24 cellular contexts compared by ENCODE assay signal in the genomic region with DNA sequence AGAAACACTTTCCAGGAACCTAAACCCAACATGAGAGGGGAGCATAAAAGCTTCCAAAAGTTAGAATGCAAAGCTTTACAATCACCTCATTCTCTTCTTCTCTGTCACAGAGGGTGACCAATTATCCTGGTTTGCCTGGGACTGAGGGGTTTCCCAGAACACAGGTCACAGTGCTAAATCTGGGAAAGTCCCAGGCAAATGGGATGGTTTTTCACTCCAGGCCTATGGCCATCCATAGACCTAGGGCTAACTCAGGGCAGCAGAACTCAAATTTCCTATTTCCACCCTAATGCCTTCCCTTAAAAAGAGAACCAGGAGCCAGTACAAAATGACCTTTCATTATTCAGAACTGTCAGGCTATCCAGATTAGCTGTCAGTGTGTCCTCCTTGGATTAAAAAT.
"Had no signal": no experiment of that assay in that cellular context is flagged by ENCODE, and none has a peak within 500 bp of the region (broad histone marks: within the 10 kb centered on the region; RNA-seq: fewer than 3 reads in every experiment).

No MANE protein-coding gene starts in this region.

- H2AFZ ChIP-seq: neural progenitor cell had no signal

- H3K9me3 ChIP-seq: lower lobe of right lung, right lobe of liver, vagina had no signal

- DNase-seq: activated B cell treated with CpG ODN at 0.5 μM for 24 hours; activated CD4-positive, alpha-beta memory T cell treated with anti-CD3 and anti-CD28 coated beads for 36 hours; activated CD4-positive, alpha-beta T cell treated with anti-CD3 and anti-CD28 coated beads for 4 hours; activated gamma-delta T cell treated with Interleukin-2 at 50 U/mL for 16 hours; activated T-cell treated with anti-CD3 and anti-CD28 coated beads for 4 hours; caudate nucleus; dorsolateral prefrontal cortex; endodermal cell; foreskin keratinocyte; glutamatergic neuron; hippocampal formation; islet precursor cell; left colon; lower lobe of right lung; right lobe of liver; stimulated activated CD4-positive, alpha-beta T cell treated with anti-CD3 and anti-CD28 coated beads, Interleukin-4, amount 100 ng/mL, for 24 hours; T-cell; T-helper 9 cell had no signal

- H3K36me3 ChIP-seq: lower lobe of right lung, neural progenitor cell, right lobe of liver, vagina had no signal

- H3K4me2 ChIP-seq: neural progenitor cell had no signal

- H3K9me3 Mint-ChIP-seq: activated B cell treated with CpG ODN at 0.5 μM for 24 hours; activated CD4-positive, alpha-beta memory T cell treated with anti-CD3 and anti-CD28 coated beads for 36 hours; activated naive CD4-positive, alpha-beta T cell treated with anti-CD3 and anti-CD28 coated beads, Interleukin-2, amount 50 U/mL, for 72 hours; activated T-helper 1 cell treated with anti-CD3 and anti-CD28 coated beads, Interleukin-12 subunit alpha, Interleukin-12 subunit beta, Interleukin-2, Interleukin-4 antibody, amounts not matched to agents 30 ng/mL and 10 ng/mL and 1 ng/mL, durations not matched to agents 14 hours and 24 hours and 36 hours; endodermal cell; neural progenitor cell; stimulated activated effector memory CD8-positive, alpha-beta T cell treated with anti-CD3 and anti-CD28 coated beads, Interleukin-12 subunit alpha, Interleukin-12 subunit beta, amount 100 ng/mL, for 72 hours; T-cell had no signal

- H3K27me3 ChIP-seq: dorsolateral prefrontal cortex, foreskin keratinocyte, neural progenitor cell, right lobe of liver, vagina had no signal

- H3K9ac ChIP-seq: neural progenitor cell had no signal

- H3K36me3 Mint-ChIP-seq: activated CD4-positive, alpha-beta memory T cell treated with anti-CD3 and anti-CD28 coated beads for 36 hours; activated naive CD4-positive, alpha-beta T cell treated with anti-CD3 and anti-CD28 coated beads, Interleukin-2, amount 50 U/mL, for 72 hours; stimulated activated effector memory CD8-positive, alpha-beta T cell treated with anti-CD3 and anti-CD28 coated beads, Interleukin-12 subunit alpha, Interleukin-12 subunit beta, amount 100 ng/mL, for 72 hours; T-cell had no signal

- H3K27ac ChIP-seq: dorsolateral prefrontal cortex, epithelial cell of prostate, foreskin keratinocyte, lower lobe of right lung, neural progenitor cell, right lobe of liver had no signal

- H3K4me3 Mint-ChIP-seq: activated B cell treated with CpG ODN at 0.5 μM for 24 hours; activated CD4-positive, alpha-beta memory T cell treated with anti-CD3 and anti-CD28 coated beads for 36 hours; activated T-helper 1 cell treated with anti-CD3 and anti-CD28 coated beads, Interleukin-12 subunit alpha, Interleukin-12 subunit beta, Interleukin-2, Interleukin-4 antibody, amounts not matched to agents 30 ng/mL and 10 ng/mL and 1 ng/mL, durations not matched to agents 14 hours and 24 hours and 36 hours; endodermal cell; neural progenitor cell; stimulated activated effector memory CD8-positive, alpha-beta T cell treated with anti-CD3 and anti-CD28 coated beads, Interleukin-12 subunit alpha, Interleukin-12 subunit beta, amount 100 ng/mL, for 72 hours; T-cell had no signal

- H3K4me3 ChIP-seq: dorsolateral prefrontal cortex, lower lobe of right lung, neural progenitor cell, right lobe of liver, vagina had no signal

- H3K27ac Mint-ChIP-seq: activated B cell treated with CpG ODN at 0.5 μM for 24 hours; activated CD4-positive, alpha-beta memory T cell treated with anti-CD3 and anti-CD28 coated beads for 36 hours; activated naive CD4-positive, alpha-beta T cell treated with anti-CD3 and anti-CD28 coated beads, Interleukin-2, amount 50 U/mL, for 72 hours; activated T-helper 1 cell treated with anti-CD3 and anti-CD28 coated beads, Interleukin-12 subunit alpha, Interleukin-12 subunit beta, Interleukin-2, Interleukin-4 antibody, amounts not matched to agents 30 ng/mL and 10 ng/mL and 1 ng/mL, durations not matched to agents 14 hours and 24 hours and 36 hours; endodermal cell; neural progenitor cell; stimulated activated effector memory CD8-positive, alpha-beta T cell treated with anti-CD3 and anti-CD28 coated beads, Interleukin-12 subunit alpha, Interleukin-12 subunit beta, amount 100 ng/mL, for 72 hours; T-cell had no signal

- ATAC-seq: activated naive CD4-positive, alpha-beta T cell treated with anti-CD3 and anti-CD28 coated beads, Interleukin-2, amount 50 U/mL, for 72 hours; foreskin keratinocyte; left colon; lower lobe of right lung; stimulated activated effector memory CD8-positive, alpha-beta T cell treated with anti-CD3 and anti-CD28 coated beads, Interleukin-12 subunit alpha, Interleukin-12 subunit beta, amount 100 ng/mL, for 72 hours; T-cell had no signal

- H3K4me1 Mint-ChIP-seq: activated B cell treated with CpG ODN at 0.5 μM for 24 hours; stimulated activated effector memory CD8-positive, alpha-beta T cell treated with anti-CD3 and anti-CD28 coated beads, Interleukin-12 subunit alpha, Interleukin-12 subunit beta, amount 100 ng/mL, for 72 hours; T-cell had no signal
